ENCODE assay signal across 8 cellular contexts in genomic region chr9:137049544-137050449, GRCh38. TPM values are rescaled to one million over a fixed set of nuclear protein-coding genes. Genes with fewer than 3 reads are reported as not detected.
DNase-seq lines count a peak whose midpoint lies in the region; ATAC-seq and TF ChIP-seq lines count a peak whose summit lies in the region.

No MANE protein-coding gene starts in this region.

- peaks cover 15 to 100% (median 97%) of the 10 kb centered on the region in 7 donors for H3K27me3 ChIP-seq in spleen (replicated peaks in 1 of 7)

- no peak overlapping the region for H3K27ac ChIP-seq in spleen

- no peaks in the 10 kb centered on the region for H3K4me1 Mint-ChIP-seq in glutamatergic neuron (ENCODE audit: low read depth, unreplicated experiment)

- no peaks in the 10 kb centered on the region for H3K9me3 Mint-ChIP-seq in glutamatergic neuron (ENCODE audit: unreplicated experiment)

- ATAC-seq in HG03139 (IDR thresholded peaks at IDR 0.05; ENCODE audit: unreplicated experiment): no peak

- intact Hi-C loops in spleen (cut with DNase I; ENCODE audit: low total_unique reads): no loop called here

- peaks cover 8% of the 10 kb centered on the region for H3K27me3 Mint-ChIP-seq in glutamatergic neuron (ENCODE audit: unreplicated experiment)

- peak; percentile 78 for DNase-seq in AG08396 (ENCODE audit: low spot score)
- peak; percentile 79 for DNase-seq in GM13976 (ENCODE audit: low spot score)
- DNase-seq in NCI-H82 (lab: John Stamatoyannopoulos, UW): peak; percentile 87
- DNase-seq in activated T-cell treated with anti-CD3 and anti-CD28 coated beads, Interleukin-2, amount 50 U/mL, for 48 hours: peak; percentile 79 to 83
- peak; percentile 84 for DNase-seq in glutamatergic neuron
- DNase-seq in spleen: no peak
- DNase-seq in NCI-H446 treated with DMSO at 0.1 percent for 48 hours (lab: John Stamatoyannopoulos, UW): no peak

- no peaks in the 10 kb centered on the region for H3K36me3 ChIP-seq in spleen

- peaks cover 21 to 64% (median 46%) of the 10 kb centered on the region in 6 donors for H3K4me1 ChIP-seq in spleen

- peak; percentile 24 for TF ChIP-seq CTCF in GM13976 (IDR thresholded peaks at IDR 0.05; ENCODE audit: borderline replicate concordance, control extremely low read depth, extremely low read depth, insufficient read depth, missing control alignments)
- TF ChIP-seq CTCF in glutamatergic neuron (IDR thresholded peaks at IDR 0.05; ENCODE audit: partially characterized antibody, unreplicated experiment): peak; percentile 73
- peak in 10 of 11 experiments; percentile 12 to 68 (median 40) for TF ChIP-seq CTCF in spleen (IDR thresholded peaks at IDR 0.05 in 8 of 11, conservative IDR thresholded peaks at IDR 0.05 in 3 of 11)

- no peak overlapping the region for H3K27ac Mint-ChIP-seq in glutamatergic neuron (ENCODE audit: unreplicated experiment)

- WGBS in spleen, 5 donors: 34 to 48% (median 42%) methylated on average over 26 to 38 of the region's 38 CpGs

- no peaks in the 10 kb centered on the region for H3K36me3 Mint-ChIP-seq in glutamatergic neuron (ENCODE audit: unreplicated experiment)

- H3K4me3 Mint-ChIP-seq in glutamatergic neuron (ENCODE audit: unreplicated experiment): no peak overlapping the region

- no peak for TF ChIP-seq POLR2A in spleen (IDR thresholded peaks at IDR 0.05)

- in situ Hi-C loops in GM13976 (cut with MboI; ENCODE audit: low sequenced_read_pairs, unreplicated experiment): no loop called here

- H3K4me3 ChIP-seq in spleen: no peak overlapping the region

- no peaks in the 10 kb centered on the region for H3K9me3 ChIP-seq in spleen

RNA-seq across cellular contexts. Expression of gene NPDC1, which starts 3.8 kb away (rescaled TPM):
- total RNA-seq in glutamatergic neuron (ENCODE audit: unreplicated experiment) (260 TPM), spleen (100 to 1,000 TPM in 5 of 7 donors, 10 to 100 TPM in 2; 86.3 to 197 (median 111) TPM)
- 100 to 1,000 TPM; 104 to 358 (median 256) TPM for polyA plus RNA-seq in spleen

RNA-seq across cellular contexts. Expression of gene ENTPD2, which starts 4.1 kb away (rescaled TPM):
- total RNA-seq in glutamatergic neuron (ENCODE audit: unreplicated experiment) (0.69 TPM), spleen (under 1 TPM in 2 of 7 donors, not detected in 5; 0.32 to 0.40 TPM)
- polyA plus RNA-seq in spleen: under 1 TPM in 2 of 3 donors, not detected in 1; 0.11 to 0.58 TPM

RNA-seq across cellular contexts. Expression of gene FUT7, which starts 17.9 kb away (rescaled TPM):
- total RNA-seq in glutamatergic neuron (ENCODE audit: unreplicated experiment): 0.20 TPM
- total RNA-seq in spleen: 10 to 100 TPM in 2 of 7 donors, 1 to 10 TPM in 5; 5.5 to 14.9 (median 6.7) TPM
- 1 to 10 TPM; 4.0 to 6.9 (median 4.8) TPM for polyA plus RNA-seq in spleen

RNA-seq across cellular contexts. Expression of gene SAPCD2, which starts 20.6 kb away (rescaled TPM):
- total RNA-seq in glutamatergic neuron (ENCODE audit: unreplicated experiment): 13.5 TPM
- total RNA-seq in spleen: 1 to 10 TPM; 2.1 to 6.5 (median 3.0) TPM
- 1 to 10 TPM in 2 of 3 donors, under 1 TPM in 1; 0.76 to 2.5 (median 2.4) TPM for polyA plus RNA-seq in spleen

RNA-seq across cellular contexts. Expression of gene ABCA2, which starts 21.8 kb away (rescaled TPM):
- 70.7 TPM for total RNA-seq in glutamatergic neuron (ENCODE audit: unreplicated experiment)
- total RNA-seq in spleen: 10 to 100 TPM; 36.3 to 97.5 (median 59.0) TPM
- polyA plus RNA-seq in spleen: 10 to 100 TPM; 11.9 to 38.6 (median 19.6) TPM

Comparison
In these comparisons a context has a peak if more than half of its experiments do, and no peak if none do; other contexts are left out.
1. DNase-seq: peak in AG08396 (single experiment), GM13976 (single experiment), NCI-H82 (single experiment), activated T-cell treated with anti-CD3 and anti-CD28 coated beads, Interleukin-2, amount 50 U/mL, for 48 hours (2 of 2) and glutamatergic neuron (single experiment); none in spleen (single experiment) and NCI-H446 treated with DMSO at 0.1 percent for 48 hours (single experiment).
2. Peak in every context shown above with its lines, with median percentiles within 50 percentile points of each other: CTCF ChIP-seq.